Comparison of ENCODE assay signal across 8 cellular contexts in genomic region chr1:40449684-40450490, GRCh38. TPM values are rescaled to one million over a fixed set of nuclear protein-coding genes. Genes with fewer than 3 reads are reported as not detected.
DNase-seq lines count a peak whose midpoint lies in the region; ATAC-seq, FAIRE-seq and TF ChIP-seq lines count a peak whose summit lies in the region.

Gene ZFP69B, plus strand, starts transcription at chr1:40450476. Its CDS starts 486 bp downstream, at chr1:40450962.

- H3K27me3 Mint-ChIP-seq in Caco-2 (ENCODE audit: insufficient read depth, unreplicated experiment), result no peaks in the 10 kb centered on the region

- peak within 1 kb of the TSS; percentile 68 for H3K9ac ChIP-seq in endothelial cell of umbilical vein (replicated peaks; ENCODE audit: extremely low read depth, insufficient read depth, low read length)

- H3K9me3 ChIP-seq in Caco-2 (no peaks in the 10 kb centered on the region), endothelial cell of umbilical vein (replicated peaks; ENCODE audit: control insufficient read depth, insufficient read depth, low read length) (no peaks in the 10 kb centered on the region)

- TF ChIP-seq CTCF in Caco-2 (IDR thresholded peaks at IDR 0.05; ENCODE audit: insufficient read depth in 1 of 2, low read depth in 1 of 2, low read length in 1 of 2, severe bottlenecking in 1 of 2, unreplicated experiment in 1 of 2) (no peak), endothelial cell of umbilical vein (IDR thresholded peaks at IDR 0.05; ENCODE audit: extremely low read depth in 1 of 2, insufficient read depth in 1 of 2, low read depth in 1 of 2, low read length in 2 of 2) (peak in 1 of 2 donors; percentile 33)

- intact Hi-C loops in Caco-2 (cut with micrococcal nuclease; ENCODE audit: unreplicated experiment), result no loop called here
- intact Hi-C loops in endothelial cell of umbilical vein (cut with micrococcal nuclease), result loop anchor here (2.0 to 5.0 kb wide), 3 partner anchors 27 to 82 kb away; partner anchors contain the start of genes EXO5, ZFP69 and ZNF684

- BruUV-seq in Caco-2 (replicated peaks; lab: Mats Ljungman, UMichigan) (TSS peak; percentile 33), endothelial cell of umbilical vein (replicated peaks; lab: Mats Ljungman, UMichigan) (TSS peak; percentile 8)

- H3K4me1 ChIP-seq in Caco-2 (peaks cover 4% of the 10 kb centered on the region; the same call in 1 of the 2 replicates), endothelial cell of umbilical vein (ENCODE audit: control insufficient read depth, extremely low read depth, insufficient read depth, low read length) (peaks cover 10% of the 10 kb centered on the region)

- peak within 1 kb of the TSS; percentile 58 for H3K27ac Mint-ChIP-seq in Caco-2 (ENCODE audit: unreplicated experiment)

- TF ChIP-seq POLR2A in endothelial cell of umbilical vein (IDR thresholded peaks at IDR 0.05; ENCODE audit: low read depth, low read length), result peak; percentile 64

- POLR2A ChIA-PET in Caco-2 (lab: Charles Lee) (interaction anchor here (0.5 to 0.6 kb wide), 3 partner anchors 27 to 318 kb away, joined by 3 to 4 read pairs (median 4); partner anchors contain the start of gene ZFP69), endothelial cell of umbilical vein (lab: Charles Lee) (interaction anchor here (0.5 to 1.3 kb wide), 3 partner anchors 10 to 122 kb away, joined by 3 to 5 read pairs (median 3); partner anchors contain the start of gene EXO5)

- peak; percentile 72 for ATAC-seq in GM21367 (IDR thresholded peaks at IDR 0.05; ENCODE audit: unreplicated experiment)

- no peaks in the 10 kb centered on the region for H3K79me2 ChIP-seq in endothelial cell of umbilical vein (ENCODE audit: control insufficient read depth, insufficient read depth, low read length)

- H2AFZ ChIP-seq in endothelial cell of umbilical vein (ENCODE audit: low read depth, low read length), result peak within 1 kb of the TSS; percentile 92

- H3K4me1 Mint-ChIP-seq in Caco-2 (ENCODE audit: low read depth, unreplicated experiment), result peaks cover 9% of the 10 kb centered on the region

- FAIRE-seq in endothelial cell of umbilical vein (lab: Jason Lieb, UNC), result peak; percentile 86

- dilution Hi-C loops in endothelial cell of umbilical vein (cut with MboI; ENCODE audit: extremely low pct_ligation_motif_present, low sequenced_read_pairs), result no loop called here

- H3K4me3 Mint-ChIP-seq in Caco-2 (ENCODE audit: unreplicated experiment), result peak within 1 kb of the TSS; percentile 81

- H3K4me3 ChIP-seq in Caco-2 (ENCODE audit: low read depth, low read length) (peak within 1 kb of the TSS; percentile 63), endothelial cell of umbilical vein (replicated peaks in 1 of 3; ENCODE audit: insufficient read depth in 1 of 3, low read depth in 1 of 3, low read length in 3 of 3) (peak within 1 kb of the TSS; percentile 30 to 84 (median 54))

- no peaks in the 10 kb centered on the region for H4K20me1 ChIP-seq in endothelial cell of umbilical vein (replicated peaks; ENCODE audit: control insufficient read depth, extremely low read depth, insufficient read depth, low read length)

- H3K36me3 Mint-ChIP-seq in Caco-2 (ENCODE audit: insufficient read depth, unreplicated experiment), result peaks cover 20% of the 10 kb centered on the region

- no peaks in the 10 kb centered on the region for H3K27me3 ChIP-seq in Caco-2 (replicated peaks; ENCODE audit: control insufficient read depth, insufficient read depth, low read length)
- H3K27me3 ChIP-seq in endothelial cell of umbilical vein (ENCODE audit: control insufficient read depth in 2 of 2, insufficient read depth in 2 of 2, low read length in 2 of 2), result no peaks in the 10 kb centered on the region

- peak within 1 kb of the TSS; percentile 95 for H3K4me2 ChIP-seq in endothelial cell of umbilical vein (ENCODE audit: insufficient read depth, low read length)

- no peaks in the 10 kb centered on the region for H3K9me1 ChIP-seq in endothelial cell of umbilical vein (replicated peaks; ENCODE audit: control insufficient read depth, extremely low read depth, insufficient read depth, low read length)

- peak within 1 kb of the TSS; percentile 63 for H3K27ac ChIP-seq in endothelial cell of umbilical vein (ENCODE audit: insufficient read depth, low read depth, low read length)

- peaks cover 15% of the 10 kb centered on the region for H3K9me3 Mint-ChIP-seq in Caco-2 (ENCODE audit: unreplicated experiment)

- CTCF ChIA-PET in Caco-2 (lab: Charles Lee), result interaction anchor here (0.6 kb wide), 1 partner anchor 17 kb away, joined by 3 read pairs; no protein-coding TSS in a partner anchor
- CTCF ChIA-PET in endothelial cell of umbilical vein (lab: Charles Lee), result interaction anchor here (0.7 to 3.3 kb wide), 11 partner anchors 9 to 306 kb away, joined by 3 to 28 read pairs (median 5); partner anchors contain the start of genes ZFP69 and ZNF684

- DNase-seq in Caco-2 (peak; percentile 88 to 93), HUDEP-2 (lab: John Stamatoyannopoulos, UW; ENCODE audit: unreplicated experiment in 76 of 76) (peak in 74 of 76 experiments; percentile 9 to 93 (median 79)), NOMO-1 treated with dmso at 0.1 percent for 144 hours (lab: John Stamatoyannopoulos, UW; ENCODE audit: unreplicated experiment) (peak; percentile 69), endothelial cell of umbilical vein (ENCODE audit: low read depth, low spot score) (peak; percentile 94), midbrain (lab: John Stamatoyannopoulos, UW) (peak; percentile 94)
- DNase-seq in activated CD8-positive, alpha-beta memory T cell treated with anti-CD3 and anti-CD28 coated beads, Interleukin-2, amount 50 U/mL, for 4 hours, result peak; percentile 89
- peak; percentile 80 to 86 for DNase-seq in stimulated activated CD8-positive, alpha-beta memory T cell treated with anti-CD3 and anti-CD28 coated beads, Interleukin-15, amount 100 ng/mL, for 4 hours (ENCODE audit: low read depth in 2 of 2)

- H3K36me3 ChIP-seq in Caco-2 (ENCODE audit: control insufficient read depth, insufficient read depth, low read length) (no peaks in the 10 kb centered on the region), endothelial cell of umbilical vein (ENCODE audit: control insufficient read depth in 2 of 2, extremely low read depth in 1 of 2, insufficient read depth in 2 of 2, low read length in 2 of 2) (no peaks in the 10 kb centered on the region)

TF ChIP-seq in endothelial cell of umbilical vein, 7 proteins besides CTCF, POLR2A, EP300 and RAD21:
- TF ChIP-seq POLR2AphosphoS5 (IDR thresholded peaks at IDR 0.05; ENCODE audit: insufficient read depth, low read depth, low read length) (peak; percentile 81), JUN (IDR thresholded peaks at IDR 0.05; ENCODE audit: borderline replicate concordance, insufficient read depth, insufficient read length, low read depth) (no peak)
TF ChIP-seq in endothelial cell of umbilical vein: peak in this region for 1.

RNA-seq across cellular contexts. Expression of gene ZFP69B, which starts in this region (rescaled TPM):
- total RNA-seq in Caco-2 (2022) (1.2 TPM in 2 replicates), endothelial cell of umbilical vein (2.7 and 3.4 TPM in 2 replicates)
- 0.56 and 0.81 TPM in 2 replicates for polyA plus RNA-seq in endothelial cell of umbilical vein
- polyA plus RNA-seq in endothelial cell of umbilical vein (2011; cell fraction: cytosol; rRNA removed), result 1.2 TPM in 2 replicates
- polyA plus RNA-seq in endothelial cell of umbilical vein (2011; cell fraction: nucleus; rRNA removed), result 1.7 and 2.0 TPM in 2 replicates
- 2.6 and 3.7 TPM in 2 replicates for polyA plus RNA-seq in endothelial cell of umbilical vein (2012)
- 1.1 and 2.1 TPM in 2 replicates for polyA minus RNA-seq in endothelial cell of umbilical vein
- polyA minus RNA-seq in endothelial cell of umbilical vein (2011; cell fraction: cytosol; rRNA and poly(A)+ RNA removed), result not detected
- 1.5 and 1.6 TPM in 2 replicates for polyA minus RNA-seq in endothelial cell of umbilical vein (2011; cell fraction: nucleus; rRNA and poly(A)+ RNA removed)

Comparison
In these comparisons a context has a peak if more than half of its experiments do, and no peak if none do; other contexts are left out.
1. Peak in every context shown above with its lines: DNase-seq, ATAC-seq, H3K4me3 ChIP-seq and H3K27ac ChIP-seq.